Comparison of ENCODE assay signal across 8 cellular contexts in genomic region chr17:61863801-61864126, GRCh38. TPM values are rescaled to one million over a fixed set of nuclear protein-coding genes. Genes with fewer than 3 reads are reported as not detected.
DNase-seq lines count a peak whose midpoint lies in the region; ATAC-seq and TF ChIP-seq lines count a peak whose summit lies in the region.

No MANE protein-coding gene starts in this region.

- peaks cover 26% of the 10 kb centered on the region for H3K4me1 Mint-ChIP-seq in activated CD8-positive, alpha-beta T cell treated with anti-CD3 and anti-CD28 coated beads for 36 hours (ENCODE audit: low read depth)

- H3K36me3 Mint-ChIP-seq in activated CD8-positive, alpha-beta T cell treated with anti-CD3 and anti-CD28 coated beads for 36 hours (ENCODE audit: low read depth), result peaks cover 16% of the 10 kb centered on the region

- no peaks in the 10 kb centered on the region for H3K9me3 ChIP-seq in right cardiac atrium (ENCODE audit: control insufficient read depth, low read length)

- H3K4me1 ChIP-seq in right cardiac atrium (ENCODE audit: control insufficient read depth, insufficient read depth, low read length), result no peaks in the 10 kb centered on the region

- H3K9me3 Mint-ChIP-seq in activated CD8-positive, alpha-beta T cell treated with anti-CD3 and anti-CD28 coated beads for 36 hours, result no peaks in the 10 kb centered on the region

- peak; percentile 32 for ATAC-seq in GM18870 (IDR thresholded peaks at IDR 0.05; ENCODE audit: unreplicated experiment)
- peak; percentile 8 for ATAC-seq in HG02852 (IDR thresholded peaks at IDR 0.05; ENCODE audit: unreplicated experiment)
- ATAC-seq in activated CD8-positive, alpha-beta T cell treated with anti-CD3 and anti-CD28 coated beads for 36 hours, result no peak
- ATAC-seq in right cardiac atrium, result peak; percentile 69 to 70

- under 1% methylated on average over 8 of the region's 8 CpGs for WGBS in right cardiac atrium

- peak overlapping the region; percentile 80 for H3K4me3 ChIP-seq in right cardiac atrium (ENCODE audit: low read length)

- no peaks in the 10 kb centered on the region for H3K27me3 ChIP-seq in right cardiac atrium (ENCODE audit: control insufficient read depth, insufficient read depth)

- POLR2A ChIA-PET in activated CD8-positive, alpha-beta T cell treated with anti-CD3 and anti-CD28 coated beads for 36 hours (lab: Charles Lee), result interaction anchor here (0.8 to 1.3 kb wide), 4 partner anchors 10 to 199 kb away, joined by 3 read pairs; no protein-coding TSS in a partner anchor

- peak overlapping the region; percentile 97 for H3K27ac Mint-ChIP-seq in activated CD8-positive, alpha-beta T cell treated with anti-CD3 and anti-CD28 coated beads for 36 hours

- intact Hi-C loops in activated CD8-positive, alpha-beta T cell treated with anti-CD3 and anti-CD28 coated beads for 36 hours (cut with micrococcal nuclease), result no loop called here
- intact Hi-C loops in right cardiac atrium (cut with DNase I), result no loop called here

- CTCF ChIA-PET in activated CD8-positive, alpha-beta T cell treated with anti-CD3 and anti-CD28 coated beads for 36 hours (lab: Charles Lee), result interaction anchor here (0.7 to 2.5 kb wide), 4 partner anchors 12 to 245 kb away, joined by 3 to 7 read pairs (median 4); no protein-coding TSS in a partner anchor

- no peak for DNase-seq in activated CD8-positive, alpha-beta T cell treated with anti-CD3 and anti-CD28 coated beads for 36 hours
- DNase-seq in right cardiac atrium (peak in 1 of 3 donors; percentile 15), smooth muscle cell of the brain vasculature (ENCODE audit: low read depth, low spot score) (peak; percentile 29), NCI-H510A (lab: John Stamatoyannopoulos, UW) (no peak), GM19238 (ENCODE audit: insufficient read length, low spot score) (no peak), NCI-H1930 (lab: John Stamatoyannopoulos, UW) (no peak)

- TF ChIP-seq CTCF in activated CD8-positive, alpha-beta T cell treated with anti-CD3 and anti-CD28 coated beads for 36 hours (IDR thresholded peaks at IDR 0.05), result no peak

- peak overlapping the region; percentile 99 for H3K4me3 Mint-ChIP-seq in activated CD8-positive, alpha-beta T cell treated with anti-CD3 and anti-CD28 coated beads for 36 hours

- H3K27me3 Mint-ChIP-seq in activated CD8-positive, alpha-beta T cell treated with anti-CD3 and anti-CD28 coated beads for 36 hours, result no peaks in the 10 kb centered on the region

- H3K27ac ChIP-seq in right cardiac atrium (ENCODE audit: low read length), result peak overlapping the region; percentile 37

RNA-seq across cellular contexts. Expression of gene BRIP1, which starts 0.4 kb away (rescaled TPM):
- total RNA-seq in activated CD8-positive, alpha-beta T cell treated with anti-CD3 and anti-CD28 coated beads for 36 hours, result 10 to 100 TPM; 13.2 to 14.5 TPM
- total RNA-seq in right cardiac atrium, result under 1 TPM in 3 of 4 donors, not detected in 1; 0.11 to 0.41 (median 0.29) TPM
- polyA plus RNA-seq in right cardiac atrium, result 0.05 TPM

Comparison
In these comparisons a context has a peak if more than half of its experiments do, and no peak if none do; other contexts are left out.
1. RNA of gene BRIP1, which starts 0.4 kb away (total RNA-seq): 13.2 to 14.5 TPM in activated CD8-positive, alpha-beta T cell treated with anti-CD3 and anti-CD28 coated beads for 36 hours; 0.11 to 0.41 TPM in right cardiac atrium; every median in the first group is over 10 times any median in the second.